ENCODE assay signal across 1 cellular context in the genomic region with DNA sequence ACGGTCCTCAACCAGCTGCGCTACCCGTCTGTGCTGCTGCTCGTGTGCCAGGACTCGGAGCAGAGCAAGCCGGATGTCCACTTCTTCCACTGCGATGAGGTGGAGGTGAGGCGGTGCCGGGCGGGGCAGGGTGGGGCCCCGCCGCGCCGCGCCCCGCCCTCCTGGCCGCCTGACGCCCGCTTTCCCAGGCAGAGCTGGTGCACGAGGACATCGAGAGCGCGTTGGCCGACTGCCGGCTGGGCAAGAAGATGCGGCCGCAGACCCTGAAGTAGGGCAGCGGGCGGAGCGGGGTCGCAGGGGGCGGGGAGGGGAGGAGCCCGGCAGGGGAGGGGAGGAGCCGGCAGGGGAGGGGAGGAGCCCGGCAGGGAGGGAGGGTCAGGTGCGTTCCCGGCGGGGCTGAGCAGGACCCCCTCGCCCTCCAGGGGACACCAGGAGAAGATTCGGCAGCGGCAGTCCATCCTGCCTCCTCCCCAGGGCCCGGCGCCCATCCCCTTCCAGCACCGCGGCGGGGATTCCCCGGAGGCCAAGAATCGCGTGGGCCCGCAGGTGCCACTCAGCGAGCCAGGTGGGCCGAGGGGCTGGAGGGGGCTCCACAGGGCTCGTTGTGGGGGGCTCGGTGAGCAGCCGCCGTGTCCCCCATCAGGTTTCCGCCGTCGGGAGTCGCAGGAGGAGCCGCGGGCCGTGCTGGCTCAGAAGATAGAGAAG.
TF ChIP-seq lines count a peak whose summit lies in the region.

No MANE protein-coding gene starts in this region.

TF ChIP-seq in HEK293, 187 proteins besides CTCF, POLR2A, EP300 and RAD21 (continued from another document):
- TF ChIP-seq ZNF292 (tag by site-specific recombination; IDR thresholded peaks at IDR 0.05; ENCODE audit: borderline replicate concordance, low read depth) = no peak
